8 cellular contexts compared by ENCODE assay signal in the genomic region with DNA sequence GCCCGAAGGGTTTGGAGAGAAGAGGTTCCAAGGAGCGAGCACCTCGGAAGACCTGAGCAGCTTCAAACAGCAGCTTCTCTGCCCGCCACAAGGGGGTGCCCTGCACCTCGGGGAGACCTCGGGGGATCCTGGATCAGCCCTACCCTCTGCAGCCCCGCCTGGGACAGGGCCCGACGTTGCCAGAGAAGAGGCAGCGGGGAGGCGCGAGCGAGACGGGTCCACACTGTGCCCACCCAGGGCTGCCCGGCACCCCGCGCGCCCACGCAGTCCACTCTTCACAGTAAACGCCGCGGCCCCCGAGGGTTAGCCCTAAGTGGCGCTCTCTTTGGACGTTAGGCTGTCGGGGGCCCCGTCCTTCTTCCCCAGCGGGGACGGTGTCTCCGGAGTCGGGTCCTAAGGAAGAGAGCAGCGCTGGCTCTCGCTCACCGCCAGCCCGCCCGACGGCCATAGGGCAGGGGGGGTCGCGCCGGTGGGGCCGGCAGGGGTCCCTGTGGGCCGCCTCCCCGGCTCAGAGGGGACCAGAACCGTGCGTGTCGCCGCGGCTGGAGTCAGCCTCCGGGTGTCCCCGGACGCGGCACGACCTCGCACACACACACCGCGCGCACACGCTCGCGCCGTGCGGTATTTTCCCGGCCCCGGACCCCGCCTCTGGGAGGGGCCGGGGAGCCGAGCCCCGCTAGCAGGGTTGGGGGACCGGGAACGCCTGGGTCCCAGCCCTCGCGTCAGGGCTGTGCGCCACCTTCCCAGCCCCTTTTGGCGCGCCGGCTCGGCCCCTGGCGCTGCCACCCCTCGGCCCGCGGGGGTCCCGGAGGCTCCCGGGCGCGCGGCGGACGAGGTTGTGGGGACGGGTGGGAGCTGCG. TPM values are rescaled to one million over a fixed set of nuclear protein-coding genes. Genes with fewer than 3 reads are reported as not detected.
DNase-seq lines count a peak whose midpoint lies in the region; ATAC-seq and TF ChIP-seq lines count a peak whose summit lies in the region.

No MANE protein-coding gene starts in this region.

- peak overlapping the region; percentile 52 to 72 (median 68); a peak in 21 of 22 replicates for H3K9ac ChIP-seq in BLaER1 treated with 17β-estradiol and CSF1 and Interleukin-3, amounts not matched to agents 10 nM and 100 nM

- H3K36me3 ChIP-seq in BLaER1 treated with 17β-estradiol and CSF1 and Interleukin-3, amounts not matched to agents 10 nM and 100 nM, result no peaks in the 10 kb centered on the region
- H3K36me3 ChIP-seq in kidney epithelial cell (ENCODE audit: control insufficient read depth, insufficient read depth, low read length), result no peaks in the 10 kb centered on the region

- no peak overlapping the region for H3K27ac ChIP-seq in BLaER1 treated with 17β-estradiol and CSF1 and Interleukin-3, amounts not matched to agents 10 nM and 100 nM

- peak; percentile 86 for TF ChIP-seq CTCF in kidney epithelial cell (IDR thresholded peaks at IDR 0.05; ENCODE audit: insufficient read depth, low read length, poor library complexity, severe bottlenecking)

- DNase-seq in NCI-H1694 treated with DMSO at 0.1 percent for 48 hours (lab: John Stamatoyannopoulos, UW), result peak; percentile 61
- DNase-seq in activated CD4-positive, CD25-positive, alpha-beta regulatory T cell treated with anti-CD3 and anti-CD28 coated beads, Interleukin-2, amount 50 U/mL, for 16 hours (ENCODE audit: low read depth, low spot score), result peak; percentile 38
- DNase-seq in central memory CD4-positive, alpha-beta T cell, result peak; percentile 69
- no peak for DNase-seq in kidney epithelial cell (ENCODE audit: low read depth)
- DNase-seq in stimulated activated CD4-positive, alpha-beta T cell treated with anti-CD3 and anti-CD28 coated beads, Interleukin-4, amount 100 ng/mL, for 1 hour, result peak; percentile 75

- H3K27me3 ChIP-seq in BLaER1 treated with 17β-estradiol and CSF1 and Interleukin-3, amounts not matched to agents 10 nM and 100 nM, result peaks cover 67 to 81% (median 78%) of the 10 kb centered on the region in 11 experiments
- peaks cover 70% of the 10 kb centered on the region for H3K27me3 ChIP-seq in kidney epithelial cell (ENCODE audit: control insufficient read depth, insufficient read depth, low read length)

- peaks cover 10 to 21% (median 14%) of the 10 kb centered on the region in 10 experiments; a peak in 18 of 20 replicates for H3K4me1 ChIP-seq in BLaER1 treated with 17β-estradiol and CSF1 and Interleukin-3, amounts not matched to agents 10 nM and 100 nM

- peaks cover 0 to 71% (median 25%) of the 10 kb centered on the region in 11 experiments; a peak in 15 of 22 replicates for H4K20me1 ChIP-seq in BLaER1 treated with 17β-estradiol and CSF1 and Interleukin-3, amounts not matched to agents 10 nM and 100 nM

- peak; percentile 64 for ATAC-seq in GM21619 (IDR thresholded peaks at IDR 0.05; ENCODE audit: unreplicated experiment)
- ATAC-seq in GM18520 (IDR thresholded peaks at IDR 0.05; ENCODE audit: unreplicated experiment), result no peak

- peak overlapping the region; percentile 92 to 100 (median 99) for H3K4me2 ChIP-seq in BLaER1 treated with 17β-estradiol and CSF1 and Interleukin-3, amounts not matched to agents 10 nM and 100 nM

- peak overlapping the region; percentile 59 to 76 (median 68) for H3K4me3 ChIP-seq in BLaER1 treated with 17β-estradiol and CSF1 and Interleukin-3, amounts not matched to agents 10 nM and 100 nM
- H3K4me3 ChIP-seq in kidney epithelial cell (ENCODE audit: low read depth, low read length), result no peak overlapping the region

- H3K9me3 ChIP-seq in BLaER1 treated with 17β-estradiol and CSF1 and Interleukin-3, amounts not matched to agents 10 nM and 100 nM (replicated peaks in 1 of 11), result no peaks in the 10 kb centered on the region

RNA-seq across cellular contexts. Expression of a gene that starts 0.9 kb away (rescaled TPM):
- not detected in 2 replicates for total RNA-seq in kidney epithelial cell
